In the genomic region with DNA sequence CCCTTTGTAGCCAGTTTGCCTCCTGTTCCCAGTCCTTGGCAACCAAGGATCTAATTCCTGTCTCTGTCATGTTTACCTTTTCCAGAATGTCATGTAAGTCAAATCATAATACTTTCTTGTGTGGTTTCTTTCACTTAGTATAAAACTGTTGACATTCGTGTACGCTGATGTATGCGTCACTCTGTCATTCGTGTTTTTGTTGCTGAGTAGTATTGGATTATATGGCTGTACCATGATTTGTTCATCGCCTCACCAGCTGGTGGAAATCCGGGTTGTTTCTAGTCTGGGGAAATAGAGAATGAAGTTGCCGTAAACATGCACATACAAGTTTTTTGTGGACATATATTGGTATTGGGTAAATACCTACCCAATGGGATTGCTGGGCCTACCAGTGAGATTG, we compare ENCODE assay signal across 1 cellular context.
TF ChIP-seq lines count a peak whose summit lies in the region.

No MANE protein-coding gene starts in this region.

TF ChIP-seq in IMR-90, 13 proteins besides CTCF, POLR2A, EP300 and RAD21 (continued from another document):
- TF ChIP-seq CHD1 (IDR thresholded peaks at IDR 0.05; ENCODE audit: low read depth, low read length) (no peak), MAZ (IDR thresholded peaks at IDR 0.05; ENCODE audit: borderline replicate concordance, low read depth, low read length) (no peak), MXI1 (IDR thresholded peaks at IDR 0.05; ENCODE audit: borderline replicate concordance, low read depth, low read length) (no peak)
